Comparison of ENCODE assay signal across 8 cellular contexts in genomic region chr2:127885341-127885740, GRCh38. TPM values are rescaled to one million over a fixed set of nuclear protein-coding genes. Genes with fewer than 3 reads are reported as not detected.
DNase-seq lines count a peak whose midpoint lies in the region; ATAC-seq and TF ChIP-seq lines count a peak whose summit lies in the region.
"Not testable (repeated sequence)": the region's sequence is repeated elsewhere in the genome, so short reads cannot be mapped to it uniquely, and the experiment has no call there.

No MANE protein-coding gene starts in this region.

- intact Hi-C loops in CD14-positive monocyte (cut with micrococcal nuclease), result loop anchor here (2.0 to 10.0 kb wide), 3 partner anchors 29 to 209 kb away; partner anchors contain the start of genes SAP130 (in 1 of the 2) and UGGT1 (in 1 of the 2)

- not testable (repeated sequence) for H3K9me3 Mint-ChIP-seq in CD14-positive monocyte; activated T-cell treated with anti-CD3 and anti-CD28 coated beads, Interleukin-2, amount 50 U/mL, for 4 hours; endothelial cell (ENCODE audit: unreplicated experiment)

- peak overlapping the region; percentile 74 to 88 (median 85) for H3K27ac Mint-ChIP-seq in CD14-positive monocyte
- H3K27ac Mint-ChIP-seq in endothelial cell (ENCODE audit: unreplicated experiment), result peak overlapping the region; percentile 71

- H3K27ac ChIP-seq in RWPE1, result peak overlapping the region; percentile 95

- not testable (repeated sequence) for TF ChIP-seq CTCF in CD14-positive monocyte (IDR thresholded peaks at IDR 0.05); RWPE1 (conservative IDR thresholded peaks at IDR 0.05; ENCODE audit: low read depth); endothelial cell (IDR thresholded peaks at IDR 0.05; ENCODE audit: unreplicated experiment)

- POLR2A ChIA-PET in RWPE1 (lab: Yijun Ruan, JAX; ENCODE audit: low non-redundant PET), result not testable (repeated sequence)

- not testable (repeated sequence) for DNase-seq in CD14-positive monocyte (ENCODE audit: low spot score); RWPE1 (ENCODE audit: low spot score)
- peak; percentile 42 for DNase-seq in activated T-cell treated with anti-CD3 and anti-CD28 coated beads, Interleukin-2, amount 50 U/mL, for 4 hours
- DNase-seq in endothelial cell (ENCODE audit: low spot score) (peak; percentile 57), lung microvascular endothelial cell (ENCODE audit: low read depth in 2 of 2) (peak; percentile 27 to 53)
- DNase-seq in stimulated activated CD4-positive, alpha-beta T cell treated with anti-CD3 and anti-CD28 coated beads, Interleukin-2, amount 100 ng/mL, for 48 hours, result peak; percentile 7 to 14

- ATAC-seq in GM21423 (IDR thresholded peaks at IDR 0.05; ENCODE audit: unreplicated experiment), result peak; percentile 13
- peak; percentile 31 for ATAC-seq in HG03354 (IDR thresholded peaks at IDR 0.05; ENCODE audit: poor library complexity, severe bottlenecking, unreplicated experiment)
- peak; percentile 15 to 25 for ATAC-seq in activated T-cell treated with anti-CD3 and anti-CD28 coated beads, Interleukin-2, amount 50 U/mL, for 4 hours

- H3K4me3 Mint-ChIP-seq in CD14-positive monocyte (peak overlapping the region; percentile 82 to 96), endothelial cell (ENCODE audit: unreplicated experiment) (peak overlapping the region; percentile 96)
- peak overlapping the region; percentile 85 for H3K4me3 Mint-ChIP-seq in activated T-cell treated with anti-CD3 and anti-CD28 coated beads, Interleukin-2, amount 50 U/mL, for 4 hours

- CTCF ChIA-PET in RWPE1 (lab: Yijun Ruan, JAX), result not testable (repeated sequence)

- peaks cover 30% of the 10 kb centered on the region for H3K4me1 Mint-ChIP-seq in CD14-positive monocyte
- peaks cover 53% of the 10 kb centered on the region for H3K4me1 Mint-ChIP-seq in activated T-cell treated with anti-CD3 and anti-CD28 coated beads, Interleukin-2, amount 50 U/mL, for 4 hours (ENCODE audit: low read depth)
- peaks cover 21% of the 10 kb centered on the region for H3K4me1 Mint-ChIP-seq in endothelial cell (ENCODE audit: unreplicated experiment)

- H3K27me3 Mint-ChIP-seq in CD14-positive monocyte (ENCODE audit: low read depth in 3 of 3); activated T-cell treated with anti-CD3 and anti-CD28 coated beads, Interleukin-2, amount 50 U/mL, for 4 hours (ENCODE audit: low read depth): not testable (repeated sequence)
- H3K27me3 Mint-ChIP-seq in endothelial cell (ENCODE audit: unreplicated experiment), result peaks cover 14% of the 10 kb centered on the region

- peaks cover 31 to 38% of the 10 kb centered on the region in 2 donors for H3K36me3 Mint-ChIP-seq in CD14-positive monocyte
- peaks cover 14% of the 10 kb centered on the region for H3K36me3 Mint-ChIP-seq in activated T-cell treated with anti-CD3 and anti-CD28 coated beads, Interleukin-2, amount 50 U/mL, for 4 hours (ENCODE audit: insufficient read depth)
- H3K36me3 Mint-ChIP-seq in endothelial cell (ENCODE audit: low read depth, unreplicated experiment), result peaks cover 22% of the 10 kb centered on the region

RNA-seq across cellular contexts. Expression of gene AMMECR1L, which starts 0.4 kb away (rescaled TPM):
- 1 to 10 TPM; 2.5 to 3.1 TPM for polyA plus RNA-seq in CD14-positive monocyte
- total RNA-seq in activated T-cell treated with anti-CD3 and anti-CD28 coated beads, Interleukin-2, amount 50 U/mL, for 4 hours, result 10 to 100 TPM; 16.7 to 19.6 (median 18.6) TPM
- total RNA-seq in endothelial cell (ENCODE audit: unreplicated experiment) (26.3 TPM), lung microvascular endothelial cell (10.2 and 18.7 TPM in 2 replicates)

RNA-seq across cellular contexts. Expression of gene POLR2D, which starts 27.4 kb away (rescaled TPM):
- polyA plus RNA-seq in CD14-positive monocyte, result 10 to 100 TPM; 26.4 to 28.8 TPM
- 10 to 100 TPM; 91.6 to 96.0 (median 93.6) TPM for total RNA-seq in activated T-cell treated with anti-CD3 and anti-CD28 coated beads, Interleukin-2, amount 50 U/mL, for 4 hours
- total RNA-seq in endothelial cell (ENCODE audit: unreplicated experiment) (24.4 TPM), lung microvascular endothelial cell (16.1 and 22.6 TPM in 2 replicates)
